ENCODE assay signal across 11 cellular contexts in the genomic region with DNA sequence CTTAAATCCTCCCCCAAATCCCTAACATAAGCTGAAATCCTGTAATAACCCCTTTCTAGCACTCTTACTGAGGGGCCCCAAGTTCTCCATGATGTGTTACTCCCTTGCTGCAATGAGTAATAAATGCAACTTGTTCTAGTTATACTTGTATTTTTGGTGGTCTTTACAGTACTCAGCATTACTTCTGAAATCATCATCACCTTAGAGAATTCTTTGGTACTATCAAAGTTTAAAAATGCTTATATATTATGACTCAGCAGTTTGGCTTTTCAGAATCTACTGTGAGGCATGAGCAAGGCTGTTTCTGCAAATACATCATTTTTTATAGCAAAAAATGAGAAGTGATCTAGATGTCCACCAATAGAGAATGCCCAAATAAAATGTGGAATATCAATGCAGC. TPM values are rescaled to one million over a fixed set of nuclear protein-coding genes. Genes with fewer than 3 reads are reported as not detected.
DNase-seq lines count a peak whose midpoint lies in the region; ATAC-seq, FAIRE-seq and TF ChIP-seq lines count a peak whose summit lies in the region.
"Had no signal": no experiment of that assay in that cellular context is flagged by ENCODE, and none has a peak within 500 bp of the region (broad histone marks: within the 10 kb centered on the region; RNA-seq: fewer than 3 reads in every experiment).

No MANE protein-coding gene starts in this region.

- H3K27me3 ChIP-seq in CD4-positive, CD25-positive, alpha-beta regulatory T cell (ENCODE audit: control insufficient read depth, insufficient read depth, low read length): no peaks in the 10 kb centered on the region
- H3K27me3 ChIP-seq in IMR-90 (ENCODE audit: control insufficient read depth, insufficient read depth, low read length) (no peaks in the 10 kb centered on the region), astrocyte (ENCODE audit: insufficient read depth, low read length) (no peaks in the 10 kb centered on the region), A673 (replicated peaks; ENCODE audit: insufficient read depth, low read depth, low read length, poor library complexity) (no peaks in the 10 kb centered on the region)

- no peak overlapping the region for H2BK20ac ChIP-seq in IMR-90 (ENCODE audit: low read depth, low read length)

- DNase-seq in CD4-positive, CD25-positive, alpha-beta regulatory T cell: no peak
- DNase-seq in IMR-90 (peak; percentile 54), astrocyte (ENCODE audit: low read depth) (peak; percentile 29), natural killer cell (no peak), A673 (ENCODE audit: low spot score) (no peak), cortex of kidney (lab: John Stamatoyannopoulos, UW) (no peak)
- DNase-seq: H7, NCI-H187 treated with DMSO at 0.1 percent for 48 hours had no signal

- peak overlapping the region in 2 of 3 donors; percentile 27 to 58 for H3K27ac Mint-ChIP-seq in CD4-positive, CD25-positive, alpha-beta regulatory T cell
- peak overlapping the region; percentile 50 for H3K27ac Mint-ChIP-seq in astrocyte (ENCODE audit: unreplicated experiment)
- peak overlapping the region; percentile 13 to 34 for H3K27ac Mint-ChIP-seq in natural killer cell

- no peak overlapping the region for H2AK5ac ChIP-seq in IMR-90 (ENCODE audit: low read depth, low read length)

- POLR2A ChIA-PET in IMR-90 (lab: Charles Lee; ENCODE audit: unreplicated experiment): no interaction called here
- POLR2A ChIA-PET in A673 (lab: Charles Lee; ENCODE audit: low non-redundant PET): no interaction called here

- H3K9me1 ChIP-seq in IMR-90 (ENCODE audit: insufficient read depth, low read length): peaks cover 17% of the 10 kb centered on the region

- peaks cover 3% of the 10 kb centered on the region for H3K79me2 ChIP-seq in astrocyte (ENCODE audit: insufficient read depth, low read length)

- H4K8ac ChIP-seq in IMR-90 (ENCODE audit: low read depth in 2 of 2, low read length in 2 of 2): no peak overlapping the region

- no peaks in the 10 kb centered on the region for H3K27me3 Mint-ChIP-seq in CD4-positive, CD25-positive, alpha-beta regulatory T cell
- no peaks in the 10 kb centered on the region for H3K27me3 Mint-ChIP-seq in astrocyte (ENCODE audit: low read depth, unreplicated experiment)
- no peaks in the 10 kb centered on the region for H3K27me3 Mint-ChIP-seq in natural killer cell (ENCODE audit: low read depth in 2 of 2)

- CTCF ChIA-PET in IMR-90 (lab: Yijun Ruan, JAX): interaction anchor here (5.0 kb wide), 1 partner anchor 137 kb away, joined by 33 read pairs; no protein-coding TSS in a partner anchor
- CTCF ChIA-PET in A673 (lab: Charles Lee): interaction anchor here (0.7 kb wide), 1 partner anchor 137 kb away, joined by 3 read pairs; no protein-coding TSS in a partner anchor

- H2BK15ac ChIP-seq in IMR-90 (ENCODE audit: low read depth, low read length): no peak overlapping the region

- peaks cover 29 to 33% of the 10 kb centered on the region in 2 experiments for H3K79me1 ChIP-seq in IMR-90 (ENCODE audit: low read depth in 1 of 2, low read length in 2 of 2)

- TF ChIP-seq RAD21 in IMR-90 (IDR thresholded peaks at IDR 0.05; ENCODE audit: low read length): no peak

- no peak overlapping the region for H3K23ac ChIP-seq in IMR-90 (ENCODE audit: low read depth, low read length)

- H2BK5ac ChIP-seq in IMR-90 (ENCODE audit: low read depth, low read length, poor library complexity, severe bottlenecking): peak overlapping the region; percentile 55

- H3K4me2 ChIP-seq in IMR-90 (ENCODE audit: low read depth, low read length): no peak overlapping the region
- no peak overlapping the region for H3K4me2 ChIP-seq in astrocyte (ENCODE audit: low read length)

- H3K4me3 Mint-ChIP-seq in CD4-positive, CD25-positive, alpha-beta regulatory T cell: no peak overlapping the region
- no peak overlapping the region for H3K4me3 Mint-ChIP-seq in astrocyte (ENCODE audit: unreplicated experiment)
- H3K4me3 Mint-ChIP-seq in natural killer cell: no peak overlapping the region
- H3K4me3 Mint-ChIP-seq: brain had no signal

- dilution Hi-C loops in IMR-90 (cut with HindIII; ENCODE audit: low sequenced_read_pairs, unreplicated experiment): no loop called here

- no peak overlapping the region for H3K9ac ChIP-seq in IMR-90 (ENCODE audit: low read depth, low read length)
- no peak overlapping the region for H3K9ac ChIP-seq in astrocyte (ENCODE audit: low read length)

- peaks cover 59% of the 10 kb centered on the region for H3K36me3 Mint-ChIP-seq in CD4-positive, CD25-positive, alpha-beta regulatory T cell
- H3K36me3 Mint-ChIP-seq in astrocyte (ENCODE audit: low read depth, unreplicated experiment) (peaks cover 20% of the 10 kb centered on the region), natural killer cell (peaks cover under 1% of the 10 kb centered on the region)

- H3K36me3 ChIP-seq in CD4-positive, CD25-positive, alpha-beta regulatory T cell (ENCODE audit: control insufficient read depth, insufficient read depth, low read length): peaks cover 86% of the 10 kb centered on the region
- H3K36me3 ChIP-seq in IMR-90 (ENCODE audit: control insufficient read depth, insufficient read depth, low read length): peaks cover 37% of the 10 kb centered on the region
- peaks cover 39% of the 10 kb centered on the region for H3K36me3 ChIP-seq in astrocyte (ENCODE audit: insufficient read depth, low read length)
- H3K36me3 ChIP-seq in A673 (ENCODE audit: insufficient read depth, low read length, poor library complexity, severe bottlenecking): peaks cover 67% of the 10 kb centered on the region

- no peaks in the 10 kb centered on the region for H3K9me3 ChIP-seq in CD4-positive, CD25-positive, alpha-beta regulatory T cell (ENCODE audit: control insufficient read depth in 2 of 2, low read length in 2 of 2)
- H3K9me3 ChIP-seq in IMR-90 (ENCODE audit: control insufficient read depth, insufficient read depth, low read length) (no peaks in the 10 kb centered on the region), astrocyte (ENCODE audit: insufficient read depth, low read depth, low read length) (no peaks in the 10 kb centered on the region), A673 (ENCODE audit: low read depth, low read length, poor library complexity, severe bottlenecking) (no peaks in the 10 kb centered on the region)

- peaks cover 4 to 35% (median 30%) of the 10 kb centered on the region in 4 donors for H3K4me1 Mint-ChIP-seq in CD4-positive, CD25-positive, alpha-beta regulatory T cell
- H3K4me1 Mint-ChIP-seq in astrocyte (ENCODE audit: low read depth, unreplicated experiment) (peaks cover 25% of the 10 kb centered on the region), natural killer cell (peaks cover 20 to 26% of the 10 kb centered on the region in 2 donors)

- H3K27ac ChIP-seq in CD4-positive, CD25-positive, alpha-beta regulatory T cell (ENCODE audit: insufficient read depth, low read length, poor library complexity, severe bottlenecking): no peak overlapping the region
- H3K27ac ChIP-seq in IMR-90 (ENCODE audit: insufficient read depth, low read length) (no peak overlapping the region), astrocyte (ENCODE audit: low read depth, low read length) (peak overlapping the region; percentile 45), A673 (ENCODE audit: low read depth, low read length, poor library complexity, severe bottlenecking) (no peak overlapping the region)

- H2AFZ ChIP-seq in IMR-90 (replicated peaks; ENCODE audit: low read length, poor library complexity) (no peak overlapping the region), astrocyte (ENCODE audit: low read depth, low read length) (no peak overlapping the region)

- intact Hi-C loops in IMR-90 (cut with micrococcal nuclease): loop anchor here (5.0 kb wide), 1 partner anchor 69 kb away; a partner anchor contains a TSS
- intact Hi-C loops in natural killer cell (cut with micrococcal nuclease): no loop called here
- intact Hi-C loops in A673 (cut with micrococcal nuclease; ENCODE audit: unreplicated experiment): no loop called here

- no peaks in the 10 kb centered on the region for H3K9me3 Mint-ChIP-seq in CD4-positive, CD25-positive, alpha-beta regulatory T cell
- no peaks in the 10 kb centered on the region for H3K9me3 Mint-ChIP-seq in astrocyte (ENCODE audit: unreplicated experiment)
- no peaks in the 10 kb centered on the region for H3K9me3 Mint-ChIP-seq in natural killer cell
- H3K9me3 Mint-ChIP-seq: brain had no signal

- peak overlapping the region; percentile 24; the same call in 1 of the 2 replicates for H3K56ac ChIP-seq in IMR-90 (ENCODE audit: extremely low read depth, insufficient read depth, low read length)

- no peak overlapping the region; the same call in 1 of the 2 replicates for H3K14ac ChIP-seq in IMR-90 (replicated peaks; ENCODE audit: low read depth, low read length)

- H4K20me1 ChIP-seq in IMR-90 (ENCODE audit: insufficient read depth, low read length) (no peaks in the 10 kb centered on the region), astrocyte (ENCODE audit: insufficient read depth, low read length) (peaks cover 10% of the 10 kb centered on the region)

- ATAC-seq in CD4-positive, CD25-positive, alpha-beta regulatory T cell (ENCODE audit: low read depth in 2 of 2): no peak
- ATAC-seq in IMR-90 (ENCODE audit: low read depth) (peak; percentile 68), natural killer cell (no peak), GM19397 (IDR thresholded peaks at IDR 0.05; ENCODE audit: unreplicated experiment) (no peak), HG02678 (IDR thresholded peaks at IDR 0.05; ENCODE audit: unreplicated experiment) (no peak)

- H3K18ac ChIP-seq in IMR-90 (ENCODE audit: low read depth, low read length): peak overlapping the region; percentile 34; the same call in 1 of the 2 replicates

- H4K5ac ChIP-seq in IMR-90 (ENCODE audit: low read depth, low read length): no peak overlapping the region

- FAIRE-seq in astrocyte (lab: Jason Lieb, UNC): peak; percentile 32

- H2AK9ac ChIP-seq in IMR-90 (replicated peaks; ENCODE audit: low read depth, low read length, poor library complexity): no peak overlapping the region

- in situ Hi-C loops in IMR-90 (cut with MboI; ENCODE audit: low sequenced_read_pairs): no loop called here

- peak overlapping the region; percentile 33; the same call in 1 of the 2 replicates for H2BK120ac ChIP-seq in IMR-90 (ENCODE audit: low read depth, low read length)

- no peak overlapping the region for H4K91ac ChIP-seq in IMR-90 (ENCODE audit: insufficient read depth, low read depth, low read length)

- BruUV-seq in IMR-90 (replicated peaks; lab: Mats Ljungman, UMichigan) (no TSS peak), A673 (replicated peaks; lab: Mats Ljungman, UMichigan) (no TSS peak)

- H3K4me3 ChIP-seq in CD4-positive, CD25-positive, alpha-beta regulatory T cell (ENCODE audit: low read depth, low read length): no peak overlapping the region
- H3K4me3 ChIP-seq in IMR-90 (ENCODE audit: insufficient read depth, low read depth, low read length) (no peak overlapping the region), astrocyte (ENCODE audit: insufficient read depth, low read depth, low read length) (no peak overlapping the region), A673 (ENCODE audit: low read depth, low read length, poor library complexity, severe bottlenecking) (no peak overlapping the region)

- H3K4me1 ChIP-seq in CD4-positive, CD25-positive, alpha-beta regulatory T cell (ENCODE audit: control insufficient read depth, insufficient read depth, low read length, poor library complexity, severe bottlenecking): no peaks in the 10 kb centered on the region
- peaks cover 10% of the 10 kb centered on the region for H3K4me1 ChIP-seq in IMR-90 (ENCODE audit: control insufficient read depth, insufficient read depth, low read length)
- H3K4me1 ChIP-seq in astrocyte (ENCODE audit: insufficient read depth, low read length): peaks cover 14% of the 10 kb centered on the region
- H3K4me1 ChIP-seq in A673 (ENCODE audit: insufficient read depth, low read length, poor library complexity, severe bottlenecking): no peaks in the 10 kb centered on the region

- no peak for TF ChIP-seq CTCF in IMR-90 (conservative IDR thresholded peaks at IDR 0.05; ENCODE audit: low read depth, low read length)
- TF ChIP-seq CTCF in astrocyte (IDR thresholded peaks at IDR 0.05; ENCODE audit: insufficient read depth, low read depth, low read length): no peak
- no peak for TF ChIP-seq CTCF in natural killer cell (IDR thresholded peaks at IDR 0.05)
- no peak for TF ChIP-seq CTCF in A673 (conservative IDR thresholded peaks at IDR 0.05; ENCODE audit: low read depth, low read length)

- no peak overlapping the region; the same call in 1 of the 2 replicates for H3K4ac ChIP-seq in IMR-90 (ENCODE audit: low read depth, low read length)

- TF ChIP-seq POLR2A in IMR-90 (IDR thresholded peaks at IDR 0.05; ENCODE audit: low read depth, low read length): no peak

RNA-seq across cellular contexts. Expression of a gene that starts 20.8 kb away (rescaled TPM):
- total RNA-seq in CD4-positive, CD25-positive, alpha-beta regulatory T cell: 3.0 TPM
- polyA plus RNA-seq in CD4-positive, CD25-positive, alpha-beta regulatory T cell: 10 to 100 TPM in 1 of 4 donors, 1 to 10 TPM in 3; 4.2 to 14.4 (median 7.3) TPM
- total RNA-seq in IMR-90 (2012; rRNA removed) (0.28 and 0.36 TPM in 2 replicates), astrocyte (0.60 and 0.77 TPM in 2 replicates), natural killer cell (1 to 10 TPM; 1.2 to 5.2 (median 4.3) TPM), A673 (2021) (0.24 and 0.39 TPM in 2 replicates)
- 0.34 and 0.50 TPM in 2 replicates for polyA plus RNA-seq in IMR-90 (2012; rRNA removed)
- 0.60 and 0.67 TPM in 2 replicates for polyA plus RNA-seq in IMR-90 (2012; cell fraction: cytosol; rRNA removed)
- 0.73 and 1.1 TPM in 2 replicates for polyA plus RNA-seq in IMR-90 (2012; cell fraction: nucleus; rRNA removed; ENCODE audit: low replicate concordance)
- total RNA-seq: H7 had no signal

Comparison
In these comparisons a context has a peak if more than half of its experiments do, and no peak if none do; other contexts are left out.
1. DNase-seq: peak in IMR-90 (single experiment) and astrocyte (single experiment); none in CD4-positive, CD25-positive, alpha-beta regulatory T cell (0 of 3), natural killer cell (single experiment), A673 (single experiment) and cortex of kidney (single experiment).
2. Peak in every context shown above with its lines, with median percentiles within 50 percentile points of each other: H3K27ac Mint-ChIP-seq.